ENCODE assay signal across 20 cellular contexts in genomic region chr3:120661106-120661962, GRCh38. TPM values are rescaled to one million over a fixed set of nuclear protein-coding genes. Genes with fewer than 3 reads are reported as not detected.
DNase-seq lines count a peak whose midpoint lies in the region; ATAC-seq, FAIRE-seq and TF ChIP-seq lines count a peak whose summit lies in the region.
"Had no signal": no experiment of that assay in that cellular context is flagged by ENCODE, and none has a peak within 500 bp of the region (broad histone marks: within the 10 kb centered on the region; RNA-seq: fewer than 3 reads in every experiment).

No MANE protein-coding gene starts in this region.

- peak overlapping the region; percentile 82 for H3K4me2 ChIP-seq in A549

- POLR2A ChIA-PET in A549 (lab: Yijun Ruan, JAX), result interaction anchor here (1.0 kb wide), 1 partner anchor 17 kb away, joined by 3 read pairs; no protein-coding TSS in a partner anchor

- intact Hi-C loops in right lobe of liver (cut with DNase I), result no loop called here

- peaks cover 39% of the 10 kb centered on the region for H3K4me1 ChIP-seq in A549
- peaks cover 0 to 15% (median 0%) of the 10 kb centered on the region in 4 donors for H3K4me1 ChIP-seq in right lobe of liver

- no peaks in the 10 kb centered on the region for H3K36me3 Mint-ChIP-seq in chondrocyte (ENCODE audit: low read depth)
- H3K36me3 Mint-ChIP-seq: CD14-positive monocyte had no signal

- 0 out of 5 replicates have a peak, but pooled peaks of 1 of the 2 experiments have one; percentile 20 for TF ChIP-seq EP300 in A549 (IDR thresholded peaks at IDR 0.05)

- FAIRE-seq in A549 (lab: Jason Lieb, UNC), result no peak

- TF ChIP-seq CTCF in A549 (IDR thresholded peaks at IDR 0.05) (no peak), LNCaP clone FGC (IDR thresholded peaks at IDR 0.05; ENCODE audit: control insufficient read depth, extremely low read depth, insufficient read depth) (no peak), chondrocyte (IDR thresholded peaks at IDR 0.05) (no peak), right lobe of liver (IDR thresholded peaks at IDR 0.05) (no peak), GM10266 (IDR thresholded peaks at IDR 0.05; ENCODE audit: control insufficient read depth, insufficient read depth, low read depth, missing control alignments) (no peak)

- ATAC-seq in A549 (peak; percentile 50 to 81; a peak in 4 of 6 replicates), right lobe of liver (peak in 2 of 4 donors; percentile 55 to 78), HG02885 (IDR thresholded peaks at IDR 0.05; ENCODE audit: poor library complexity, unreplicated experiment) (no peak), HG03175 (IDR thresholded peaks at IDR 0.05; ENCODE audit: unreplicated experiment) (no peak)

- H3K27ac ChIP-seq in A549 (peak overlapping the region; percentile 64 to 78), right lobe of liver (peak overlapping the region in 2 of 3 donors; percentile 8 to 21)

- WGBS in A549 (ENCODE audit: missing lambda C conversion rate), result 6% methylated on average over 2 of the region's 2 CpGs
- 20% methylated on average over 2 of the region's 2 CpGs for WGBS in right lobe of liver (ENCODE audit: insufficient coverage, low coverage, low lambda C conversion rate, missing lambda C conversion rate)

- no peaks in the 10 kb centered on the region for H3K27me3 ChIP-seq in right lobe of liver

- TF ChIP-seq RAD21 in A549 (conservative IDR thresholded peaks at IDR 0.05 in 1 of 2, IDR thresholded peaks at IDR 0.05 in 1 of 2), result no peak

- TF ChIP-seq POLR2A in A549 (IDR thresholded peaks at IDR 0.05; ENCODE audit: low read length) (no peak), right lobe of liver (IDR thresholded peaks at IDR 0.05) (no peak)

- H3K4me3 ChIP-seq in A549, result no peak overlapping the region; the same call in 2 of the 3 replicates
- H3K4me3 ChIP-seq in LNCaP clone FGC (ENCODE audit: low read depth, low read length), result no peak overlapping the region
- no peak overlapping the region for H3K4me3 ChIP-seq in right lobe of liver

- peaks cover 4% of the 10 kb centered on the region for H3K27me3 Mint-ChIP-seq in chondrocyte (ENCODE audit: low read depth)

- peak overlapping the region; percentile 8 for H3K4me3 Mint-ChIP-seq in chondrocyte (ENCODE audit: unreplicated experiment)
- H3K4me3 Mint-ChIP-seq: CD14-positive monocyte, HFFc6 had no signal

- peaks cover 5% of the 10 kb centered on the region for H3K9me3 Mint-ChIP-seq in chondrocyte (ENCODE audit: low read depth)
- H3K9me3 Mint-ChIP-seq: HFFc6 had no signal

- H3K36me3 ChIP-seq in right lobe of liver, result peaks cover 0 to 76% (median 5%) of the 10 kb centered on the region in 4 donors

- peaks cover 22% of the 10 kb centered on the region for H3K4me1 Mint-ChIP-seq in chondrocyte (ENCODE audit: low read depth)

- CTCF ChIA-PET in A549 (lab: Yijun Ruan, JAX), result no interaction called here

- peak; percentile 7 to 68 for DNase-seq in A549 (ENCODE audit: low read depth in 1 of 2, low spot score in 1 of 2)
- peak; percentile 96 for DNase-seq in LNCaP clone FGC (ENCODE audit: low read depth)
- no peak for DNase-seq in chondrocyte (ENCODE audit: low spot score)
- no peak for DNase-seq in right lobe of liver
- DNase-seq in GM10266 (ENCODE audit: extremely low spot score), result no peak
- no peak for DNase-seq in RKO (ENCODE audit: low spot score)
- DNase-seq: DMS79 treated with DMSO at 0.1 percent for 48 hours; GDM1; HFFc6; NCI-H1436 treated with DMSO at 0.1 percent for 48 hours; NCI-H2107; NCI-H345; NCI-H69; NK-92 treated with Interleukin-12 subunit alpha and Interleukin-12 subunit beta, amount 100 ng/mL, for 24 hours; T-helper 1 cell had no signal

- peak overlapping the region; percentile 83 for H3K27ac Mint-ChIP-seq in chondrocyte (ENCODE audit: unreplicated experiment)
- H3K27ac Mint-ChIP-seq: HFFc6 had no signal

- peaks cover 4% of the 10 kb centered on the region; the same call in 1 of the 3 replicates for H3K9me3 ChIP-seq in A549
- no peaks in the 10 kb centered on the region for H3K9me3 ChIP-seq in right lobe of liver

TF ChIP-seq in A549, 52 proteins besides CTCF, POLR2A, EP300 and RAD21:
- no peak for TF ChIP-seq CBX8 (IDR thresholded peaks at IDR 0.05)
- peak; percentile 60; the same call in 1 of the 2 replicates for TF ChIP-seq GATA3 (IDR thresholded peaks at IDR 0.05; ENCODE audit: borderline replicate concordance)
- TF ChIP-seq FOSL2 (IDR thresholded peaks at IDR 0.05), result no peak
- TF ChIP-seq FOSL2 (CRISPR knock-in tag; IDR thresholded peaks at IDR 0.05), result peak; percentile 19; the same call in 1 of the 2 replicates
- no peak for TF ChIP-seq HMGXB4 (CRISPR knock-in tag; IDR thresholded peaks at IDR 0.05; ENCODE audit: borderline replicate concordance)
- TF ChIP-seq JUN (IDR thresholded peaks at IDR 0.05), result no peak

RNA-seq across cellular contexts. Expression of gene HGD, which starts 20.7 kb away (rescaled TPM):
- 101 and 141 TPM in 2 replicates for polyA plus RNA-seq in A549 (2011; rRNA removed)
- polyA plus RNA-seq in A549 (2012; cell fraction: cytosol; rRNA removed), result 19.8 and 26.4 TPM in 2 replicates
- 21.9 and 30.8 TPM in 2 replicates for polyA plus RNA-seq in A549 (2012; cell fraction: nucleus; rRNA removed)
- 35.1 to 48.8 TPM (median 46.1 TPM) in 3 replicates for polyA plus RNA-seq in A549 (2017; fragmentation: RNase III; extraction: RNeasy Plus Mini Kit Qiagen cat#74134 plus additional on column Dnase treatment)
- 62.5 and 91.7 TPM in 2 replicates for polyA minus RNA-seq in A549 (2011; rRNA and poly(A)+ RNA removed)
- total RNA-seq in chondrocyte, result 0.27 to 0.40 TPM in 2 of 3 replicates, not detected in the other
- total RNA-seq in right lobe of liver, result 100 to 1,000 TPM; 117 to 610 (median 341) TPM
- total RNA-seq: A172, HT1080 had no signal

Comparison
In these comparisons a context has a peak if more than half of its experiments do, and no peak if none do; other contexts are left out.
1. ATAC-seq: peak in A549 (2 of 2); none in HG02885 (single experiment) and HG03175 (single experiment).
2. DNase-seq: peak in A549 (2 of 2) and LNCaP clone FGC (single experiment); none in chondrocyte (single experiment), right lobe of liver (0 of 3), GM10266 (single experiment) and RKO (single experiment).
3. RNA of gene HGD, which starts 20.7 kb away (total RNA-seq): 117 to 610 TPM in right lobe of liver; 0.27 to 0.40 TPM in chondrocyte; every median in the first group is over 10 times any median in the second.